19 cellular contexts compared by ENCODE assay signal in the genomic region with DNA sequence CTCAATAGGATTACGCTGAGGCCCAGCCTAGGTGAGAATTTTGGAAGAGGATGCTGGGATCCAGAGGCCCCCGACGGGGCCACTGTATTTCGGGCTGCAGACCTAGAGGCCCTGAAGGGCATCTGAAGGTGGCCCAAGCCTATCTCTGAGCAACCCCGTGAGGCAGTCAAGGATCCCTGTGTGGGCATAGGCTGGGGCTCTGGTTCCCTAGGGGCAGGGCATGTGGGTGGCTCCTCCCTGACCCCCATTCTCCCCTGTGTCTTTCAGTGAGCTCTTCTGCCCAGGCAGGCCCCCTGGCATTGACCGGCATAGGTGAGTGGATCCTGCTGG.
"Had no signal": no experiment of that assay in that cellular context is flagged by ENCODE, and none has a peak within 500 bp of the region (broad histone marks: within the 10 kb centered on the region; RNA-seq: fewer than 3 reads in every experiment).

No MANE protein-coding gene starts in this region.

- ATAC-seq: activated CD8-positive, alpha-beta T cell treated with anti-CD3 and anti-CD28 coated beads for 36 hours; body of pancreas; foreskin keratinocyte; left lung; naive thymus-derived CD4-positive, alpha-beta T cell; stimulated activated naive CD8-positive, alpha-beta T cell treated with anti-CD3 and anti-CD28 coated beads, Interleukin-15, Interleukin-2, amounts not matched to agents 100 U/mL and 50 U/mL, for 24 hours; WTC11 had no signal

- H3K36me3 Mint-ChIP-seq: memory B cell had no signal

- H3K4me3 ChIP-seq: body of pancreas, left lung, ovary, SK-N-MC, spleen, tibial nerve had no signal

- DNase-seq: activated CD8-positive, alpha-beta T cell treated with anti-CD3 and anti-CD28 coated beads for 36 hours; activated naive CD8-positive, alpha-beta T cell treated with anti-CD3 and anti-CD28 coated beads for 36 hours; caudate nucleus; foreskin keratinocyte; hypothalamus; stimulated activated naive CD8-positive, alpha-beta T cell treated with anti-CD3 and anti-CD28 coated beads, Interleukin-15, Interleukin-2, amounts not matched to agents 100 U/mL and 50 U/mL, for 24 hours had no signal

- H3K4me3 Mint-ChIP-seq: activated CD4-positive, alpha-beta T cell treated with anti-CD3 and anti-CD28 coated beads, Interleukin-2, amount 10 ng/mL, durations not matched to agents 24 days and 14 days; activated CD8-positive, alpha-beta T cell treated with anti-CD3 and anti-CD28 coated beads for 36 hours; activated naive CD8-positive, alpha-beta T cell treated with anti-CD3 and anti-CD28 coated beads for 36 hours; activated T-cell treated with anti-CD3 and anti-CD28 coated beads, Interleukin-2, amount 50 U/mL, for 24 hours; memory B cell; naive thymus-derived CD4-positive, alpha-beta T cell; T-helper 2 cell treated with Interferon-gamma antibody and Interleukin-4, amounts not matched to agents 5 μg/mL and 100 μg/mL, for 36 hours; WTC11 had no signal

- H3K27me3 ChIP-seq: body of pancreas, foreskin keratinocyte, left lung, ovary, spleen, tibial nerve had no signal

- H3K27me3 Mint-ChIP-seq: activated CD4-positive, alpha-beta T cell treated with anti-CD3 and anti-CD28 coated beads, Interleukin-2, amount 10 ng/mL, durations not matched to agents 24 days and 14 days; activated CD8-positive, alpha-beta T cell treated with anti-CD3 and anti-CD28 coated beads for 36 hours; activated naive CD8-positive, alpha-beta T cell treated with anti-CD3 and anti-CD28 coated beads for 36 hours; activated T-cell treated with anti-CD3 and anti-CD28 coated beads, Interleukin-2, amount 50 U/mL, for 24 hours; memory B cell; naive thymus-derived CD4-positive, alpha-beta T cell had no signal

- H3K4me1 Mint-ChIP-seq: activated CD4-positive, alpha-beta T cell treated with anti-CD3 and anti-CD28 coated beads, Interleukin-2, amount 10 ng/mL, durations not matched to agents 24 days and 14 days; activated naive CD8-positive, alpha-beta T cell treated with anti-CD3 and anti-CD28 coated beads for 36 hours; memory B cell; naive thymus-derived CD4-positive, alpha-beta T cell; WTC11 had no signal

- H3K4me1 ChIP-seq: body of pancreas, foreskin keratinocyte, left lung, spleen, tibial nerve had no signal

- H3K27ac ChIP-seq: body of pancreas, epithelial cell of prostate, foreskin keratinocyte, left lung, ovary, SK-N-MC, spleen, tibial nerve had no signal

- H3K36me3 ChIP-seq: left lung, ovary, spleen, tibial nerve had no signal

- H3K27ac Mint-ChIP-seq: activated CD4-positive, alpha-beta T cell treated with anti-CD3 and anti-CD28 coated beads, Interleukin-2, amount 10 ng/mL, durations not matched to agents 24 days and 14 days; activated CD8-positive, alpha-beta T cell treated with anti-CD3 and anti-CD28 coated beads for 36 hours; activated naive CD8-positive, alpha-beta T cell treated with anti-CD3 and anti-CD28 coated beads for 36 hours; activated T-cell treated with anti-CD3 and anti-CD28 coated beads, Interleukin-2, amount 50 U/mL, for 24 hours; memory B cell; naive thymus-derived CD4-positive, alpha-beta T cell; T-helper 2 cell treated with Interferon-gamma antibody and Interleukin-4, amounts not matched to agents 5 μg/mL and 100 μg/mL, for 36 hours; WTC11 had no signal
